18 cellular contexts compared by ENCODE assay signal in genomic region chr7:150407588-150408392, GRCh38. TPM values are rescaled to one million over a fixed set of nuclear protein-coding genes. Genes with fewer than 3 reads are reported as not detected.
A peak's percentile ranks its signal among the peaks of the same experiment; 100 is the strongest.
DNase-seq lines count a peak whose midpoint lies in the region; ATAC-seq, FAIRE-seq and TF ChIP-seq lines count a peak whose summit lies in the region.
"Had no signal": no experiment of that assay in that cellular context is flagged by ENCODE, and none has a peak within 500 bp of the region (broad histone marks: within the 10 kb centered on the region; RNA-seq: fewer than 3 reads in every experiment).

No MANE protein-coding gene starts in this region.

- no peak for FAIRE-seq in GM12878 (lab: Jason Lieb, UNC)
- FAIRE-seq: colon had no signal

- no peak overlapping the region for H2AFZ ChIP-seq in GM12878 (ENCODE audit: control insufficient read depth, low read depth, low read length)

- peaks cover 4% of the 10 kb centered on the region for H3K79me2 ChIP-seq in GM12878 (ENCODE audit: control insufficient read depth, insufficient read depth, low read length)

- RAD21 ChIA-PET in GM12878 (lab: Charles Lee; ENCODE audit: unreplicated experiment) = interaction anchor here (0.9 to 3.6 kb wide), 17 partner anchors 14 to 258 kb away, joined by 3 to 33 read pairs (median 8); partner anchors contain the start of gene REPIN1

- H3K4me1 ChIP-seq in GM12878 (ENCODE audit: control insufficient read depth, insufficient read depth, low read length) (peaks cover 39% of the 10 kb centered on the region), tibial nerve (peaks cover 0 to 38% (median 20%) of the 10 kb centered on the region in 4 donors)

- in situ Hi-C loops in GM12878 (cut with MboI) = loop anchor here (25.0 kb wide), 1 partner anchor 345 kb away; no protein-coding TSS in a partner anchor

- H3K36me3 ChIP-seq in GM12878 (ENCODE audit: control insufficient read depth in 2 of 2, insufficient read depth in 2 of 2, low read length in 1 of 2) (peaks cover 0 to 2% of the 10 kb centered on the region in 2 experiments; a peak in 2 of 4 replicates), tibial nerve (peaks cover 0 to 48% (median 0%) of the 10 kb centered on the region in 3 donors)
- H3K36me3 ChIP-seq: gastrocnemius medialis had no signal

- over 99% methylated on average over 78 of the region's 91 CpGs for WGBS in GM12878 (ENCODE audit: insufficient coverage, insufficient replicate concordance, low lambda C conversion rate, missing lambda C conversion rate)
- 95% methylated on average over 64 to 65 of the region's 91 CpGs for WGBS in tibial nerve, 2 donors

- TF ChIP-seq CTCF in GM12878 (IDR thresholded peaks at IDR 0.05 in 2 of 3, conservative IDR thresholded peaks at IDR 0.05 in 1 of 3; ENCODE audit: control insufficient read depth in 2 of 3, extremely low read depth in 1 of 3, insufficient read depth in 1 of 3, low read depth in 3 of 3, low read length in 3 of 3) (no peak), tibial nerve (IDR thresholded peaks at IDR 0.05) (no peak)

- peak overlapping the region; percentile 99 for H3K27ac Mint-ChIP-seq in memory B cell

- H3K9me3 Mint-ChIP-seq in memory B cell = no peaks in the 10 kb centered on the region
- H3K9me3 Mint-ChIP-seq: activated T-helper 17 cell treated with anti-CD3 and anti-CD28 coated beads, Interleukin-2, amount 50 U/mL, for 72 hours; T-cell; type B pancreatic cell had no signal

- no peaks in the 10 kb centered on the region for H3K27me3 ChIP-seq in GM12878 (replicated peaks in 1 of 2; ENCODE audit: control insufficient read depth in 2 of 2, insufficient read depth in 2 of 2, low read length in 1 of 2)
- H3K27me3 ChIP-seq in tibial nerve = no peaks in the 10 kb centered on the region
- H3K27me3 ChIP-seq: gastrocnemius medialis had no signal

- peak; percentile 60 for DNase-seq in activated effector memory CD4-positive, alpha-beta T cell treated with anti-CD3 and anti-CD28 coated beads, Interleukin-2, amount 50 U/mL, for 16 hours
- DNase-seq in activated effector memory CD4-positive, alpha-beta T cell treated with Interleukin-2 at 50 U/mL for 16 hours = no peak
- DNase-seq in GM12878 (ENCODE audit: low read depth, low spot score) = no peak
- peak; percentile 36 to 52 for DNase-seq in memory B cell (ENCODE audit: low spot score in 2 of 2)
- no peak for DNase-seq in tibial nerve (ENCODE audit: low spot score in 2 of 2)
- DNase-seq in activated naive CD4-positive, alpha-beta T cell (lab: John Stamatoyannopoulos, UW) = no peak
- no peak for DNase-seq in stimulated activated naive CD4-positive, alpha-beta T cell (lab: John Stamatoyannopoulos, UW)
- DNase-seq: 8988T, amniotic stem cell, gastrocnemius medialis, NCI-H1048, NCI-H69 had no signal

- no peak overlapping the region for H3K9ac ChIP-seq in GM12878 (ENCODE audit: control insufficient read depth, insufficient read depth, low read length)

- POLR2A ChIA-PET in GM12878 (lab: Charles Lee) = interaction anchor here (0.8 to 5.9 kb wide), 10 partner anchors 11 to 225 kb away, joined by 3 to 89 read pairs (median 6); partner anchors contain the start of genes GIMAP6 and REPIN1

- TF ChIP-seq EP300 in GM12878 (IDR thresholded peaks at IDR 0.05; ENCODE audit: borderline replicate concordance in 1 of 2, control insufficient read depth in 1 of 2, low read depth in 2 of 2, low read length in 2 of 2) (no peak), tibial nerve (IDR thresholded peaks at IDR 0.05) (no peak)

- H3K9me3 ChIP-seq in GM12878 (replicated peaks; ENCODE audit: control insufficient read depth, insufficient read depth, low read length) = no peaks in the 10 kb centered on the region
- H3K9me3 ChIP-seq in tibial nerve = no peaks in the 10 kb centered on the region
- H3K9me3 ChIP-seq: gastrocnemius medialis had no signal

- peaks cover 41% of the 10 kb centered on the region for H3K4me1 Mint-ChIP-seq in memory B cell

- TF ChIP-seq POLR2A in GM12878 (IDR thresholded peaks at IDR 0.05; ENCODE audit: low read depth, low read length) = no peak
- TF ChIP-seq POLR2A in tibial nerve (IDR thresholded peaks at IDR 0.05) = no peak

- CTCF ChIA-PET in GM12878 (lab: Yijun Ruan, JAX) = interaction anchor here (1.0 to 11.6 kb wide), 11 partner anchors 11 to 86 kb away, joined by 3 to 72 read pairs (median 9); partner anchors contain the start of gene REPIN1

- no peak overlapping the region for H3K4me3 ChIP-seq in GM12878
- no peak overlapping the region for H3K4me3 ChIP-seq in tibial nerve
- H3K4me3 ChIP-seq: gastrocnemius medialis had no signal

- intact Hi-C loops in GM12878 (cut with micrococcal nuclease; ENCODE audit: unreplicated experiment) = no loop called here

- BruUV-seq in GM12878 (replicated peaks; lab: Mats Ljungman, UMichigan) = no TSS peak

- H3K4me2 ChIP-seq in GM12878 (ENCODE audit: control insufficient read depth, insufficient read depth) = peak overlapping the region; percentile 15; the same call in 1 of the 2 replicates

- no peak overlapping the region for H3K27ac ChIP-seq in GM12878 (ENCODE audit: control insufficient read depth, insufficient read depth)
- H3K27ac ChIP-seq in tibial nerve = peak overlapping the region in 3 of 4 donors; percentile 98 to 99 (median 98)

- ATAC-seq in GM12878 (no peak), memory B cell (ENCODE audit: low read depth) (peak; percentile 4), GM18909 (IDR thresholded peaks at IDR 0.05; ENCODE audit: poor library complexity, unreplicated experiment) (no peak)
- ATAC-seq: gastrocnemius medialis had no signal

- H3K36me3 Mint-ChIP-seq in memory B cell = peaks cover 21% of the 10 kb centered on the region

- SMC1A ChIA-PET in GM12878 (lab: Charles Lee; ENCODE audit: uncharacterized antibody, unreplicated experiment) = interaction anchor here (0.5 to 7.4 kb wide), 18 partner anchors 10 to 59 kb away, joined by 3 to 48 read pairs (median 12); partner anchors contain the start of gene REPIN1

- TF ChIP-seq RAD21 in GM12878 (IDR thresholded peaks at IDR 0.05; ENCODE audit: insufficient read depth, low read depth, low read length) = no peak

- H4K20me1 ChIP-seq in GM12878 (ENCODE audit: control insufficient read depth, insufficient read depth) = no peaks in the 10 kb centered on the region

- no peaks in the 10 kb centered on the region for H3K27me3 Mint-ChIP-seq in memory B cell
- H3K27me3 Mint-ChIP-seq: activated T-helper 17 cell treated with anti-CD3 and anti-CD28 coated beads, Interleukin-2, amount 50 U/mL, for 72 hours; T-cell; type B pancreatic cell had no signal

- peak overlapping the region; percentile 54 for H3K4me3 Mint-ChIP-seq in memory B cell

RNA-seq across cellular contexts. Expression of gene ZNF775, which starts 28.7 kb away (rescaled TPM):
- total RNA-seq in GM12878 (2013; cell fraction: nucleolus; rRNA removed) = 7.9 and 10.6 TPM in 2 replicates
- total RNA-seq in GM12878 (2014; rRNA removed) (7.2 and 11.0 TPM in 2 replicates), GM12878 (2014; rRNA removed; fragmentation: Illumina TruSeq; extraction: Trizol) (2.3 and 2.8 TPM in 2 replicates), GM12878 (2021) (12.1 and 14.3 TPM in 2 replicates), tibial nerve (10 to 100 TPM in 2 of 4 donors, 1 to 10 TPM in 2; 5.9 to 14.3 (median 11.6) TPM)
- 1.1 TPM for polyA plus RNA-seq in GM12878 (2011; ENCODE audit: low read depth)
- polyA plus RNA-seq in GM12878 (2011; rRNA removed) (1.8 and 3.6 TPM in 2 replicates), GM12878 (2014; fragmentation: Illumina TruSeq; extraction: Trizol) (0.32 and 0.71 TPM in 2 replicates), GM12878 (2014; fragmentation: Nextera tagmentation; extraction: Ambion mirVana) (under 1 TPM; 0.05 to 0.46 TPM), GM12878 (2014; rRNA removed) (9.7 and 11.8 TPM in 2 replicates), GM12878 (2016; fragmentation: Nextera tagmentation; extraction: Ambion mirVana) (1 to 10 TPM in 1 of 2 experiments, under 1 TPM in 1; 0.62 to 1.4 TPM)
- polyA plus RNA-seq in GM12878 (2011; cell fraction: cytosol; rRNA removed) = 3.6 and 8.5 TPM in 2 replicates
- polyA plus RNA-seq in GM12878 (2011; cell fraction: nucleus; rRNA removed) = 9.0 and 11.2 TPM in 2 replicates
- polyA plus RNA-seq in GM12878 (2012) = 5.9 and 7.2 TPM in 2 replicates
- 1.1 and 3.0 TPM in 2 replicates for polyA minus RNA-seq in GM12878 (2011; rRNA and poly(A)+ RNA removed)
- 3.5 and 5.1 TPM in 2 replicates for polyA minus RNA-seq in GM12878 (2011; cell fraction: cytosol; rRNA and poly(A)+ RNA removed)
- 2.3 and 4.7 TPM in 2 replicates for polyA minus RNA-seq in GM12878 (2011; cell fraction: nucleus; rRNA and poly(A)+ RNA removed)

RNA-seq across cellular contexts. Expression of gene REPIN1, which starts 39.2 kb away (rescaled TPM):
- total RNA-seq in GM12878 (2013; cell fraction: nucleolus; rRNA removed) = 152 and 192 TPM in 2 replicates
- 111 and 122 TPM in 2 replicates for total RNA-seq in GM12878 (2014; rRNA removed)
- 32.1 and 38.7 TPM in 2 replicates for total RNA-seq in GM12878 (2014; rRNA removed; fragmentation: Illumina TruSeq; extraction: Trizol)
- total RNA-seq in GM12878 (2021) = 161 and 172 TPM in 2 replicates
- 43.7 TPM for polyA plus RNA-seq in GM12878 (2011; ENCODE audit: low read depth)
- polyA plus RNA-seq in GM12878 (2011; rRNA removed) = 56.3 and 88.0 TPM in 2 replicates
- polyA plus RNA-seq in GM12878 (2011; cell fraction: cytosol; rRNA removed) = 135 and 158 TPM in 2 replicates
- polyA plus RNA-seq in GM12878 (2011; cell fraction: nucleus; rRNA removed) = 309 and 343 TPM in 2 replicates
- polyA plus RNA-seq in GM12878 (2012) = 96.5 and 107 TPM in 2 replicates
- 22.3 and 47.3 TPM in 2 replicates for polyA plus RNA-seq in GM12878 (2014; fragmentation: Illumina TruSeq; extraction: Trizol)
- polyA plus RNA-seq in GM12878 (2014; fragmentation: Nextera tagmentation; extraction: Ambion mirVana) = 10 to 100 TPM in 1 of 2 experiments, 1 to 10 TPM in 1; 5.1 to 12.6 TPM
- 139 and 159 TPM in 2 replicates for polyA plus RNA-seq in GM12878 (2014; rRNA removed)
- polyA plus RNA-seq in GM12878 (2016; fragmentation: Nextera tagmentation; extraction: Ambion mirVana) = 10 to 100 TPM; 66.4 to 87.4 TPM
- polyA minus RNA-seq in GM12878 (2011; rRNA and poly(A)+ RNA removed) = 40.9 and 86.3 TPM in 2 replicates
- polyA minus RNA-seq in GM12878 (2011; cell fraction: cytosol; rRNA and poly(A)+ RNA removed) = 35.8 and 41.2 TPM in 2 replicates
- 59.8 and 89.9 TPM in 2 replicates for polyA minus RNA-seq in GM12878 (2011; cell fraction: nucleus; rRNA and poly(A)+ RNA removed)
- total RNA-seq in tibial nerve = 10 to 100 TPM; 65.8 to 70.2 (median 68.3) TPM

RNA-seq across cellular contexts. Expression of gene GIMAP8, which starts 42.6 kb away (rescaled TPM):
- total RNA-seq in GM12878 (2013; cell fraction: nucleolus; rRNA removed) = 12.9 and 13.9 TPM in 2 replicates
- total RNA-seq in GM12878 (2014; rRNA removed) (3.7 and 4.5 TPM in 2 replicates), GM12878 (2014; rRNA removed; fragmentation: Illumina TruSeq; extraction: Trizol) (5.7 TPM in 2 replicates), GM12878 (2021) (5.7 and 6.2 TPM in 2 replicates), tibial nerve (10 to 100 TPM in 2 of 4 donors, 1 to 10 TPM in 2; 6.3 to 15.9 (median 10.4) TPM)
- 4.4 TPM for polyA plus RNA-seq in GM12878 (2011; ENCODE audit: low read depth)
- polyA plus RNA-seq in GM12878 (2011; rRNA removed) (9.7 and 12.6 TPM in 2 replicates), GM12878 (2014; fragmentation: Illumina TruSeq; extraction: Trizol) (7.9 and 8.3 TPM in 2 replicates), GM12878 (2014; fragmentation: Nextera tagmentation; extraction: Ambion mirVana) (1 to 10 TPM in 1 of 2 experiments, under 1 TPM in 1; 0.66 to 2.6 TPM), GM12878 (2014; rRNA removed) (6.0 and 7.0 TPM in 2 replicates), GM12878 (2016; fragmentation: Nextera tagmentation; extraction: Ambion mirVana) (1 to 10 TPM; 2.0 to 2.2 TPM)
- 4.6 and 5.5 TPM in 2 replicates for polyA plus RNA-seq in GM12878 (2011; cell fraction: cytosol; rRNA removed)
- polyA plus RNA-seq in GM12878 (2011; cell fraction: nucleus; rRNA removed) = 14.7 and 18.1 TPM in 2 replicates
- polyA plus RNA-seq in GM12878 (2012) = 5.3 and 7.0 TPM in 2 replicates
- 7.5 and 8.2 TPM in 2 replicates for polyA minus RNA-seq in GM12878 (2011; rRNA and poly(A)+ RNA removed)
- 2.6 and 3.2 TPM in 2 replicates for polyA minus RNA-seq in GM12878 (2011; cell fraction: cytosol; rRNA and poly(A)+ RNA removed)
- polyA minus RNA-seq in GM12878 (2011; cell fraction: nucleus; rRNA and poly(A)+ RNA removed) = 5.1 and 6.5 TPM in 2 replicates
- total RNA-seq: Daoy had no signal

Comparison
In these comparisons a context has a peak if more than half of its experiments do, and no peak if none do; other contexts are left out.
1. DNase-seq: peak in activated effector memory CD4-positive, alpha-beta T cell treated with anti-CD3 and anti-CD28 coated beads, Interleukin-2, amount 50 U/mL, for 16 hours (single experiment) and memory B cell (2 of 2); none in activated effector memory CD4-positive, alpha-beta T cell treated with Interleukin-2 at 50 U/mL for 16 hours (single experiment), GM12878 (single experiment), tibial nerve (0 of 2), activated naive CD4-positive, alpha-beta T cell (0 of 4) and stimulated activated naive CD4-positive, alpha-beta T cell (0 of 6).